1 cellular context compared by ENCODE assay signal in the genomic region with DNA sequence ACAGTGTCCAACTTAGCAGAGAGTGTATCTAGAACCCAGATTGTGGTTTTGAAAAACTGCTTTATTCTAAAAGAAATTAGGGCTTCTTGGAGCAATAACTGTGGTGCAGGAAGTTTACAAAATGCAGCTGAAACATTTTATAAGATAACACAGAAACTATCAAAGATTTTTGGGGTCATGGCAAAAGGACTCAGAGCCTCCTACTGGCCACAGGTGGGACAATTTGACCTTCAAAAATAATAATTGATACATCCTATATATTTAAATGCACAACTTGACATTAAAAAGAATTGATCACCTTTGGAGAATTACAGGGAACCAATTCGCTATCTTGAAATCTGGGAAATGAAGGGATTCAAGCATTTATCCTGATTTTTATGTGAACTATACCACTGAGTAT.
TF ChIP-seq lines count a peak whose summit lies in the region.

No MANE protein-coding gene starts in this region.

TF ChIP-seq in GM23338, 12 proteins besides CTCF, POLR2A, EP300 and RAD21 (continued from another document):
- no peak for TF ChIP-seq ZNF462 (CRISPR knock-in tag; IDR thresholded peaks at IDR 0.05)
- no peak for TF ChIP-seq REST (IDR thresholded peaks at IDR 0.05; ENCODE audit: unreplicated experiment)
